8 cellular contexts compared by ENCODE assay signal in genomic region chr9:97889941-97890557, GRCh38. TPM values are rescaled to one million over a fixed set of nuclear protein-coding genes. Genes with fewer than 3 reads are reported as not detected.
DNase-seq lines count a peak whose midpoint lies in the region; ATAC-seq and TF ChIP-seq lines count a peak whose summit lies in the region.

No MANE protein-coding gene starts in this region.

- no peak overlapping the region for H3K4me3 Mint-ChIP-seq in T-cell

- H3K27ac Mint-ChIP-seq in T-cell, result no peak overlapping the region

- TF ChIP-seq POLR2A in upper lobe of left lung (IDR thresholded peaks at IDR 0.05), result no peak

- in situ Hi-C loops in astrocyte of the spinal cord (cut with HindIII; ENCODE audit: low sequenced_read_pairs), result no loop called here

- H3K27me3 ChIP-seq in lung (ENCODE audit: control insufficient read depth, insufficient read depth), result peaks cover 2% of the 10 kb centered on the region
- H3K27me3 ChIP-seq in upper lobe of left lung, result no peaks in the 10 kb centered on the region
- H3K27me3 ChIP-seq in tibial artery, result no peaks in the 10 kb centered on the region

- CTCF ChIA-PET in T-cell (lab: Charles Lee), result interaction anchor here (0.5 to 3.6 kb wide), 17 partner anchors 10 to 1283 kb away, joined by 3 to 53 read pairs (median 5); partner anchors contain the start of gene TRMO (in 1 of the 2)

- intact Hi-C loops in tibial artery (cut with DNase I; ENCODE audit: low total_unique reads), result loop anchor here (10.0 kb wide), 1 partner anchor 425 kb away; no protein-coding TSS in a partner anchor

- POLR2A ChIA-PET in T-cell (lab: Charles Lee), result interaction anchor here (0.5 to 1.9 kb wide), 5 partner anchors 32 to 179 kb away, joined by 3 to 9 read pairs (median 6); partner anchors contain the start of gene TRMO (in 2 of the 2)

- peak; percentile 58 for DNase-seq in activated gamma-delta T cell treated with Interleukin-2 at 50 U/mL for 16 hours
- DNase-seq in activated gamma-delta T cell (lab: John Stamatoyannopoulos, UW), result no peak
- peak in 33 of 34 experiments; percentile 33 to 73 (median 58) for DNase-seq in T-cell
- no peak for DNase-seq in astrocyte of the spinal cord (ENCODE audit: low read depth, low spot score)
- DNase-seq in lung (ENCODE audit: low spot score), result no peak
- DNase-seq in upper lobe of left lung, result peak in 1 of 2 donors; percentile 49
- no peak for DNase-seq in ureter (ENCODE audit: low spot score)
- no peak for DNase-seq in tibial artery

- no peak overlapping the region for H3K27ac ChIP-seq in lung (ENCODE audit: low read depth in 1 of 2, low read length in 1 of 2)
- no peak overlapping the region for H3K27ac ChIP-seq in upper lobe of left lung
- no peak overlapping the region for H3K27ac ChIP-seq in tibial artery

- TF ChIP-seq EP300 in upper lobe of left lung (IDR thresholded peaks at IDR 0.05), result no peak

- peaks cover 10 to 14% (median 10%) of the 10 kb centered on the region in 3 donors for H3K4me1 Mint-ChIP-seq in T-cell

- ATAC-seq in T-cell (replicated peaks in 1 of 4) (peak in 3 of 4 experiments; percentile 50 to 73 (median 63)), lung (ENCODE audit: insufficient read depth, low FRiP score) (no peak), upper lobe of left lung (ENCODE audit: low FRiP score in 2 of 2) (peak; percentile 50 to 71)

- H3K4me1 ChIP-seq in lung (ENCODE audit: control insufficient read depth in 2 of 2, insufficient read depth in 2 of 2, low read length in 2 of 2) (no peaks in the 10 kb centered on the region), upper lobe of left lung (no peaks in the 10 kb centered on the region), tibial artery (no peaks in the 10 kb centered on the region)

- 44 to 66% methylated on average over 9 of the region's 9 CpGs for WGBS in lung, 2 donors
- 40 to 52% methylated on average over 9 of the region's 9 CpGs for WGBS in upper lobe of left lung, 2 donors

- peaks cover 0 to 10% (median 6%) of the 10 kb centered on the region in 3 donors for H3K9me3 Mint-ChIP-seq in T-cell

- peaks cover 26% of the 10 kb centered on the region for H3K36me3 Mint-ChIP-seq in T-cell

- H3K9me3 ChIP-seq in lung (ENCODE audit: control insufficient read depth in 2 of 2, insufficient read depth in 1 of 2, low read length in 1 of 2) (peaks cover 0 to 4% of the 10 kb centered on the region in 2 donors), upper lobe of left lung (no peaks in the 10 kb centered on the region), tibial artery (no peaks in the 10 kb centered on the region)

- H3K27me3 Mint-ChIP-seq in T-cell, result no peaks in the 10 kb centered on the region

- no peaks in the 10 kb centered on the region for H3K36me3 ChIP-seq in lung (ENCODE audit: control insufficient read depth in 2 of 2, insufficient read depth in 2 of 2, low read length in 2 of 2)
- no peaks in the 10 kb centered on the region for H3K36me3 ChIP-seq in upper lobe of left lung
- peaks cover 0 to under 1% (median 0%) of the 10 kb centered on the region in 3 donors for H3K36me3 ChIP-seq in tibial artery

- H3K4me3 ChIP-seq in astrocyte of the spinal cord (ENCODE audit: low read depth, low read length), result no peak overlapping the region
- H3K4me3 ChIP-seq in lung, result no peak overlapping the region
- H3K4me3 ChIP-seq in upper lobe of left lung, result no peak overlapping the region
- no peak overlapping the region for H3K4me3 ChIP-seq in tibial artery

- peak; percentile 72 for TF ChIP-seq CTCF in astrocyte of the spinal cord (IDR thresholded peaks at IDR 0.05; ENCODE audit: low read depth, low read length)
- peak; percentile 14 for TF ChIP-seq CTCF in lung (IDR thresholded peaks at IDR 0.05; ENCODE audit: control extremely low read depth, extremely low read depth)
- peak; percentile 28 to 59 (median 44) for TF ChIP-seq CTCF in upper lobe of left lung (IDR thresholded peaks at IDR 0.05)
- peak in 1 of 2 experiments; percentile 12 for TF ChIP-seq CTCF in tibial artery (IDR thresholded peaks at IDR 0.05)

RNA-seq across cellular contexts. Expression of gene TRMO, which starts 32.3 kb away (rescaled TPM):
- total RNA-seq in T-cell, result 10 to 100 TPM; 38.8 to 47.4 (median 44.7) TPM
- 10 to 100 TPM; 17.5 to 27.9 TPM for total RNA-seq in lung
- polyA plus RNA-seq in lung, result 10 to 100 TPM in 1 of 2 donors, 1 to 10 TPM in 1; 7.8 to 13.8 TPM
- total RNA-seq in upper lobe of left lung, result 10 to 100 TPM; 18.1 to 68.1 (median 37.7) TPM
- total RNA-seq in ureter, result 16.2 TPM

RNA-seq across cellular contexts. Expression of gene FOXE1, which starts 37.0 kb away (rescaled TPM):
- total RNA-seq in T-cell, result under 1 TPM in 4 of 5 donors, not detected in 1; 0.06 to 0.14 (median 0.11) TPM
- total RNA-seq in lung, result under 1 TPM in 1 of 2 donors, not detected in 1; 0.06 TPM
- polyA plus RNA-seq in lung, result under 1 TPM; 0.08 to 0.14 TPM
- 1 to 10 TPM in 1 of 6 donors, not detected in 5; 1.8 TPM for total RNA-seq in upper lobe of left lung
- total RNA-seq in ureter, result 0.42 TPM

RNA-seq across cellular contexts. Expression of gene HEMGN, which starts 47.9 kb away (rescaled TPM):
- total RNA-seq in T-cell, result 1 to 10 TPM; 1.3 to 3.7 (median 1.7) TPM
- 10 to 100 TPM in 1 of 2 donors, under 1 TPM in 1; 0.34 to 21.6 TPM for total RNA-seq in lung
- under 1 TPM; 0.14 to 0.27 TPM for polyA plus RNA-seq in lung
- total RNA-seq in upper lobe of left lung, result 1 to 10 TPM in 2 of 6 donors, under 1 TPM in 4; 0.26 to 3.0 (median 0.51) TPM
- not detected for total RNA-seq in ureter

Comparison
In these comparisons a context has a peak if more than half of its experiments do, and no peak if none do; other contexts are left out.
1. DNase-seq: peak in activated gamma-delta T cell treated with Interleukin-2 at 50 U/mL for 16 hours (single experiment) and T-cell (33 of 34); none in activated gamma-delta T cell (single experiment), astrocyte of the spinal cord (single experiment), lung (single experiment), ureter (single experiment) and tibial artery (0 of 2).